Comparison of ENCODE assay signal across 8 cellular contexts in genomic region chr20:53589341-53590065, GRCh38. TPM values are rescaled to one million over a fixed set of nuclear protein-coding genes. Genes with fewer than 3 reads are reported as not detected.
A peak's percentile ranks its signal among the peaks of the same experiment; 100 is the strongest.
DNase-seq lines count a peak whose midpoint lies in the region; ATAC-seq, FAIRE-seq and TF ChIP-seq lines count a peak whose summit lies in the region.
"Not testable (repeated sequence)": the region's sequence is repeated elsewhere in the genome, so short reads cannot be mapped to it uniquely, and the experiment has no call there.

No MANE protein-coding gene starts in this region.

- peak overlapping the region; percentile 80 for H3K27ac Mint-ChIP-seq in Caco-2 (ENCODE audit: unreplicated experiment)
- peak overlapping the region; percentile 84 to 93 for H3K27ac Mint-ChIP-seq in effector memory CD8-positive, alpha-beta T cell

- H3K27me3 Mint-ChIP-seq in Caco-2 (ENCODE audit: insufficient read depth, unreplicated experiment); effector memory CD8-positive, alpha-beta T cell: not testable (repeated sequence)

- FAIRE-seq in keratinocyte (lab: Jason Lieb, UNC), result not testable (repeated sequence)

- dilution Hi-C loops in keratinocyte (cut with MboI; ENCODE audit: extremely low pct_ligation_motif_present, low sequenced_read_pairs), result not testable (repeated sequence)

- H3K79me2 ChIP-seq in KMS-11 (ENCODE audit: insufficient read depth, low read depth) (peaks cover 88% of the 10 kb centered on the region), keratinocyte (ENCODE audit: control insufficient read depth, insufficient read depth, low read length) (peaks cover 78% of the 10 kb centered on the region)

- not testable (repeated sequence) for H3K9me1 ChIP-seq in keratinocyte (ENCODE audit: control insufficient read depth, extremely low read depth, insufficient read depth, low read length)

- H3K4me3 ChIP-seq in Caco-2 (ENCODE audit: low read depth, low read length); KMS-11 (IDR thresholded peaks at IDR 0.05; ENCODE audit: insufficient read depth, low read depth, low read length): not testable (repeated sequence)
- H3K4me3 ChIP-seq in keratinocyte (ENCODE audit: control insufficient read depth in 2 of 3, extremely low read depth in 1 of 3, insufficient read depth in 2 of 3, low read depth in 1 of 3, low read length in 3 of 3) (peak overlapping the region in 2 of 3 experiments; percentile 38 to 51), neutrophil (ENCODE audit: low read depth in 1 of 2, low read length in 1 of 2) (peak overlapping the region; percentile 90), thymus (ENCODE audit: low read length) (peak overlapping the region; percentile 27)

- H3K4me2 ChIP-seq in KMS-11, result peak overlapping the region; percentile 98
- H3K4me2 ChIP-seq in keratinocyte (ENCODE audit: control insufficient read depth, extremely low read depth, insufficient read depth, low read depth, low read length), result peak overlapping the region; percentile 85

- H3K36me3 Mint-ChIP-seq in Caco-2 (ENCODE audit: insufficient read depth, unreplicated experiment), result peaks cover 15% of the 10 kb centered on the region
- peaks cover 26% of the 10 kb centered on the region for H3K36me3 Mint-ChIP-seq in effector memory CD8-positive, alpha-beta T cell (ENCODE audit: insufficient read depth)

- not testable (repeated sequence) for BruUV-seq in Caco-2 (replicated peaks; lab: Mats Ljungman, UMichigan)

- peak overlapping the region; percentile 87 for H3K4me3 Mint-ChIP-seq in Caco-2 (ENCODE audit: unreplicated experiment)
- peak overlapping the region; percentile 79 to 96 for H3K4me3 Mint-ChIP-seq in effector memory CD8-positive, alpha-beta T cell

- H3K27ac ChIP-seq in KMS-11 (peak overlapping the region; percentile 94), keratinocyte (ENCODE audit: control insufficient read depth, insufficient read depth, low read length) (peak overlapping the region; percentile 92), neutrophil (peak overlapping the region; percentile 98), thymus (ENCODE audit: low read depth) (peak overlapping the region; percentile 79)

- DNase-seq in Caco-2, result peak in 1 of 2 experiments; percentile 25
- DNase-seq in activated naive CD4-positive, alpha-beta T cell treated with Interleukin-2 at 50 U/mL for 16 hours, result peak; percentile 14
- DNase-seq in effector memory CD8-positive, alpha-beta T cell; keratinocyte (ENCODE audit: low read depth, low spot score): not testable (repeated sequence)

- not testable (repeated sequence) for H4K20me1 ChIP-seq in KMS-11 (ENCODE audit: insufficient read depth); keratinocyte (ENCODE audit: control insufficient read depth, extremely low read depth, insufficient read depth, low read length)

- H3K9me3 ChIP-seq in Caco-2; keratinocyte (ENCODE audit: control insufficient read depth, low read depth, low read length); neutrophil; thymus (ENCODE audit: control insufficient read depth): not testable (repeated sequence)

- not testable (repeated sequence) for H2AFZ ChIP-seq in KMS-11 (ENCODE audit: low read depth); keratinocyte (ENCODE audit: control insufficient read depth, low read length)

- CTCF ChIA-PET in Caco-2 (lab: Charles Lee), result not testable (repeated sequence)

- peaks cover 42% of the 10 kb centered on the region for H3K4me1 Mint-ChIP-seq in Caco-2 (ENCODE audit: low read depth, unreplicated experiment)
- peaks cover 34 to 51% of the 10 kb centered on the region in 2 donors for H3K4me1 Mint-ChIP-seq in effector memory CD8-positive, alpha-beta T cell (ENCODE audit: low read depth in 2 of 2)

- WGBS in thymus, result 5% methylated on average over 12 of the region's 12 CpGs

- not testable (repeated sequence) for ATAC-seq in SK-N-SH treated with all-trans-retinoic acid at 6 μM for 48 hours; effector memory CD8-positive, alpha-beta T cell (replicated peaks)

- POLR2A ChIA-PET in Caco-2 (lab: Charles Lee), result not testable (repeated sequence)

- H3K36me3 ChIP-seq in Caco-2 (ENCODE audit: control insufficient read depth, insufficient read depth, low read length); KMS-11 (ENCODE audit: insufficient read depth); keratinocyte (ENCODE audit: control insufficient read depth in 2 of 2, extremely low read depth in 1 of 2, insufficient read depth in 2 of 2, low read length in 2 of 2); neutrophil; thymus (ENCODE audit: control insufficient read depth, insufficient read depth): not testable (repeated sequence)

- H3K4me1 ChIP-seq in Caco-2 (peaks cover 37% of the 10 kb centered on the region), KMS-11 (ENCODE audit: low read depth, poor library complexity, severe bottlenecking) (peaks cover 31% of the 10 kb centered on the region), keratinocyte (ENCODE audit: control insufficient read depth, extremely low read depth, insufficient read depth, low read length) (peaks cover 29% of the 10 kb centered on the region), neutrophil (ENCODE audit: control insufficient read depth in 1 of 2, insufficient read depth in 1 of 2, low read depth in 1 of 2, low read length in 1 of 2) (peaks cover 57% of the 10 kb centered on the region in 2 experiments)
- H3K4me1 ChIP-seq in thymus (ENCODE audit: control insufficient read depth, insufficient read depth, low read length), result not testable (repeated sequence)

- H3K9ac ChIP-seq in KMS-11, result peak overlapping the region; percentile 90
- peak overlapping the region; percentile 89 for H3K9ac ChIP-seq in keratinocyte (ENCODE audit: control insufficient read depth, extremely low read depth, insufficient read depth, low read length)

- not testable (repeated sequence) for H3K9me3 Mint-ChIP-seq in Caco-2 (ENCODE audit: unreplicated experiment); effector memory CD8-positive, alpha-beta T cell

- TF ChIP-seq CTCF in Caco-2 (IDR thresholded peaks at IDR 0.05; ENCODE audit: insufficient read depth in 1 of 2, low read depth in 1 of 2, low read length in 1 of 2, severe bottlenecking in 1 of 2, unreplicated experiment in 1 of 2); KMS-11 (conservative IDR thresholded peaks at IDR 0.05; ENCODE audit: low read depth, low read length); keratinocyte (optimal IDR thresholded peaks at IDR 0.05 in 1 of 3, IDR thresholded peaks at IDR 0.05 in 1 of 3, conservative IDR thresholded peaks at IDR 0.05 in 1 of 3; ENCODE audit: extremely low read depth in 1 of 3, insufficient read depth in 2 of 3, low read length in 3 of 3); neutrophil (IDR thresholded peaks at IDR 0.05): not testable (repeated sequence)

- H3K27me3 ChIP-seq in Caco-2 (replicated peaks; ENCODE audit: control insufficient read depth, insufficient read depth, low read length); KMS-11 (ENCODE audit: insufficient read depth, low read depth); keratinocyte (ENCODE audit: control insufficient read depth, extremely low read depth, insufficient read depth, low read length); neutrophil; thymus (ENCODE audit: control insufficient read depth, insufficient read depth): not testable (repeated sequence)

- intact Hi-C loops in Caco-2 (cut with micrococcal nuclease; ENCODE audit: unreplicated experiment), result loop anchor here (5.0 kb wide), 2 partner anchors 198 to 328 kb away; no protein-coding TSS in a partner anchor

TF ChIP-seq in SK-N-SH treated with all-trans-retinoic acid at 6 μM for 48 hours, 23 proteins besides CTCF, POLR2A, EP300 and RAD21:
- 0 out of 2 replicates have a peak, but pooled peaks have one; percentile 9 for TF ChIP-seq ISL1 (CRISPR knock-in tag; IDR thresholded peaks at IDR 0.05)
TF ChIP-seq in SK-N-SH treated with all-trans-retinoic acid at 6 μM for 48 hours: peak in this region for 1; not testable (repeated sequence) for 22.

RNA-seq across cellular contexts. Expression of gene ZNF217, which starts 4.1 kb away (rescaled TPM):
- 65.5 and 73.2 TPM in 2 replicates for total RNA-seq in Caco-2 (2022)
- 16.9 to 19.1 TPM (median 17.3 TPM) in 3 replicates for polyA plus RNA-seq in keratinocyte
- 13.1 TPM for polyA plus RNA-seq in keratinocyte (2011; ENCODE audit: low read depth)
- 7.4 and 10.7 TPM in 2 replicates for polyA plus RNA-seq in keratinocyte (2011; cell fraction: cytosol; rRNA removed)
- polyA plus RNA-seq in keratinocyte (2011; cell fraction: nucleus; rRNA removed), result 25.3 and 32.5 TPM in 2 replicates
- 23.6 and 26.4 TPM in 2 replicates for polyA plus RNA-seq in keratinocyte (2012; ENCODE audit: low replicate concordance)
- 33.8 to 58.6 TPM (median 48.4 TPM) in 3 replicates for polyA minus RNA-seq in keratinocyte
- polyA minus RNA-seq in keratinocyte (2011; cell fraction: cytosol; rRNA and poly(A)+ RNA removed), result 14.0 TPM
- polyA minus RNA-seq in keratinocyte (2011; cell fraction: nucleus; rRNA and poly(A)+ RNA removed), result 53.1 and 94.6 TPM in 2 replicates
- 26.5 TPM for polyA plus RNA-seq in thymus
